In the genomic region with DNA sequence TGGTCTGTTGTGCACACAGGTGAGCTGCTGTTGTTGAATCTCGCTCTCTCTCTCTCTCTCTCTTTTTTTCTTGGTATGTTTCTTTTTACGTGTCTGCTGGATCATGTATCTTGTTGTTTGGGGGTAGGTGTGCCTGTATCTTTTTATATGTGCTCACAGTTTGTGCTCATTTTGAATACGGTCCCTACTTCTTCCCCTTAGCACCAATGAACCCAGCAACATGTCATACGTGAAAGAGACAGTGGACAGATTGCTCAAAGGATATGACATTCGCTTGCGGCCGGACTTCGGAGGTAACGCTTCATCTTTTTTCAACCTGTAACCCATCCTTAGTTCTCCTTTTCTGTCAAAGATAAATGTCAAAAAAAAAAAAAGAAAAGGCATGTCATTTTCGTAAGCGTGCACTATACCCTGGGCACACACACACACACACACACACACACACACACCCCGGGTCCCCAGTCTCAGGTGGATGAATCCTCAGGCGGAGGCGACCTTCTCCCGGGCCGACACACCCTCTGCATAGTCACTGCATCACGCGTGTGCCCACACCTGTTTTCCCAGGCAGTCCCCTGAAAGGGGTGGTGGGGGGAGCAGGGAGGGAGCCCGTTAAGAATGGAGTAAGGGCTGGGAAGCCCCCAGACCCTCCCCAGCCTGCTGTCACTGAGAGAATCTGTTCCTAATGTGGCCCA, we compare ENCODE assay signal across 8 cellular contexts. TPM values are rescaled to one million over a fixed set of nuclear protein-coding genes. Genes with fewer than 3 reads are reported as not detected.
DNase-seq lines count a peak whose midpoint lies in the region; ATAC-seq and TF ChIP-seq lines count a peak whose summit lies in the region.

No MANE protein-coding gene starts in this region.

- peak overlapping the region; percentile 12 to 84 (median 76) for H3K4me3 Mint-ChIP-seq in CD8-positive, alpha-beta memory T cell

- peaks cover 15 to 24% (median 22%) of the 10 kb centered on the region in 3 donors for H3K4me1 Mint-ChIP-seq in CD8-positive, alpha-beta memory T cell

- POLR2A ChIA-PET in CD8-positive, alpha-beta memory T cell (lab: Charles Lee): no interaction called here
- POLR2A ChIA-PET in RWPE1 (lab: Yijun Ruan, JAX; ENCODE audit: low non-redundant PET): no interaction called here

- H3K27me3 Mint-ChIP-seq in CD8-positive, alpha-beta memory T cell: peaks cover 29 to 57% of the 10 kb centered on the region in 2 donors

- peaks cover 0 to 2% (median 0%) of the 10 kb centered on the region in 5 donors for H3K9me3 Mint-ChIP-seq in CD8-positive, alpha-beta memory T cell

- ATAC-seq in HG02938 (IDR thresholded peaks at IDR 0.05; ENCODE audit: unreplicated experiment): peak; percentile 46
- no peak for ATAC-seq in GM21423 (IDR thresholded peaks at IDR 0.05; ENCODE audit: unreplicated experiment)
- ATAC-seq in HG03439 (IDR thresholded peaks at IDR 0.05; ENCODE audit: unreplicated experiment): no peak

- TF ChIP-seq CTCF in RWPE1 (conservative IDR thresholded peaks at IDR 0.05; ENCODE audit: low read depth): no peak

- no CpG with 5 or more reads among the region's 19 CpGs for WGBS in iPS DF 6.9 (ENCODE audit: insufficient coverage, insufficient read length)

- H3K4me3 ChIP-seq in CD8-positive, alpha-beta memory T cell (ENCODE audit: low read length): peak overlapping the region; percentile 29
- peak overlapping the region; percentile 78 for H3K4me3 ChIP-seq in adipocyte (ENCODE audit: low read length)
- peak overlapping the region; percentile 62; the same call in 1 of the 2 replicates for H3K4me3 ChIP-seq in iPS DF 6.9 (ENCODE audit: low read length)
- peak overlapping the region in 6 of 7 experiments; percentile 22 to 45 (median 29) for H3K4me3 ChIP-seq in skin epidermis

- H3K9ac ChIP-seq in adipocyte (ENCODE audit: low read length): no peak overlapping the region

- H3K9me3 ChIP-seq in CD8-positive, alpha-beta memory T cell (ENCODE audit: low read length): no peaks in the 10 kb centered on the region
- H3K9me3 ChIP-seq in adipocyte (ENCODE audit: control insufficient read depth, low read length) (no peaks in the 10 kb centered on the region), iPS DF 6.9 (ENCODE audit: control insufficient read depth, insufficient read depth, low read length) (peaks cover 2% of the 10 kb centered on the region; the same call in 1 of the 2 replicates)

- H3K27ac ChIP-seq in CD8-positive, alpha-beta memory T cell (ENCODE audit: low read depth, low read length): no peak overlapping the region
- H3K27ac ChIP-seq in iPS DF 6.9 (ENCODE audit: low read length) (no peak overlapping the region), skin epidermis (no peak overlapping the region), RWPE1 (no peak overlapping the region)

- H3K4me1 ChIP-seq in CD8-positive, alpha-beta memory T cell (ENCODE audit: insufficient read depth, low read length): peaks cover 12% of the 10 kb centered on the region
- H3K4me1 ChIP-seq in adipocyte (ENCODE audit: control insufficient read depth, insufficient read depth, low read length): peaks cover 13% of the 10 kb centered on the region
- H3K4me1 ChIP-seq in iPS DF 6.9 (ENCODE audit: control insufficient read depth, insufficient read depth, low read length): no peaks in the 10 kb centered on the region

- H3K27ac Mint-ChIP-seq in CD8-positive, alpha-beta memory T cell: peak overlapping the region in 3 of 8 donors; percentile 1 to 92 (median 12)

- peak in 1 of 5 donors; percentile 9 for DNase-seq in CD8-positive, alpha-beta memory T cell
- DNase-seq in adipocyte (ENCODE audit: low read depth) (peak; percentile 17), iPS DF 6.9 (ENCODE audit: low read depth, low spot score) (no peak), RWPE1 (ENCODE audit: low spot score) (no peak)

- peaks cover 22% of the 10 kb centered on the region for H3K27me3 ChIP-seq in CD8-positive, alpha-beta memory T cell (ENCODE audit: insufficient read depth, low read length, poor library complexity, severe bottlenecking)
- peaks cover 54% of the 10 kb centered on the region for H3K27me3 ChIP-seq in adipocyte (replicated peaks; ENCODE audit: control insufficient read depth, insufficient read depth, low read length)
- no peaks in the 10 kb centered on the region; the same call in 1 of the 2 replicates for H3K27me3 ChIP-seq in iPS DF 6.9 (ENCODE audit: control insufficient read depth, insufficient read depth, low read length)

- H3K36me3 ChIP-seq in CD8-positive, alpha-beta memory T cell (ENCODE audit: insufficient read depth, low read length): no peaks in the 10 kb centered on the region
- H3K36me3 ChIP-seq in adipocyte (ENCODE audit: control insufficient read depth, insufficient read depth, low read length, severe bottlenecking) (no peaks in the 10 kb centered on the region), iPS DF 6.9 (ENCODE audit: control insufficient read depth, insufficient read depth, low read length) (no peaks in the 10 kb centered on the region)

- CTCF ChIA-PET in CD8-positive, alpha-beta memory T cell (lab: Charles Lee): no interaction called here
- CTCF ChIA-PET in RWPE1 (lab: Yijun Ruan, JAX): interaction anchor here (0.6 to 1.0 kb wide), 3 partner anchors 14 to 67 kb away, joined by 3 to 5 read pairs (median 5); no protein-coding TSS in a partner anchor

- H3K36me3 Mint-ChIP-seq in CD8-positive, alpha-beta memory T cell: no peaks in the 10 kb centered on the region

RNA-seq across cellular contexts. Expression of a gene that starts 0.5 kb away (rescaled TPM):
- not detected for total RNA-seq in CD8-positive, alpha-beta memory T cell
- polyA plus RNA-seq in CD8-positive, alpha-beta memory T cell: not detected

RNA-seq across cellular contexts. Expression of a gene that starts 38.5 kb away (rescaled TPM):
- total RNA-seq in CD8-positive, alpha-beta memory T cell: not detected
- polyA plus RNA-seq in CD8-positive, alpha-beta memory T cell: not detected
